Comparison of ENCODE assay signal across 19 cellular contexts in the genomic region with DNA sequence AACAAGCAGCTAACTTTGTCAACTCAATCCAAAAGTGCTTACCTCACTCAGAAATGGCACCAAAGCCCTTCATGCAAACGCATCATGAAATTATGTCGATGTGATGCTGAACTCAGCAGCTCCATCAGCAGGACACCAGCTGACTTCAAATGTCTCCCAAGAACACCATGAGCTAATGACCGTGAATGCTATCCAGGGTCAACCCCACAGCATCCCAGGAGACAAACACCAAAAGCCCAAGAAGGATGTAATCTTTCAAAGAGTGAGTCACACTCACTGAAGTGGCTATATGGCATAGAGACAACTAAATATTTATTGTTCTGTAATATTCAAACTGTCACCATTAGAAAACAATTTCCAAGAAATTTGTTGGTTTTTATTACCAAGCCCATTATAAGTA.
DNase-seq lines count a peak whose midpoint lies in the region; ATAC-seq and TF ChIP-seq lines count a peak whose summit lies in the region.
"Had no signal": no experiment of that assay in that cellular context is flagged by ENCODE, and none has a peak within 500 bp of the region (broad histone marks: within the 10 kb centered on the region; RNA-seq: fewer than 3 reads in every experiment).

No MANE protein-coding gene starts in this region.

- peaks cover 32% of the 10 kb centered on the region for H3K4me1 Mint-ChIP-seq in stimulated activated memory B cell treated with anti-CD40 and anti-IgM and Interleukin-4, amounts not matched to agents 10 μg/mL and 1 μg/mL and 100 μg/mL, for 72 hours
- no peaks in the 10 kb centered on the region for H3K4me1 Mint-ChIP-seq in WTC11
- H3K4me1 Mint-ChIP-seq: activated T-helper 17 cell treated with anti-CD3 and anti-CD28 coated beads, Interleukin-2, amount 50 U/mL, for 72 hours had no signal

- H3K9me3 Mint-ChIP-seq in stimulated activated memory B cell treated with anti-CD40 and anti-IgM and Interleukin-4, amounts not matched to agents 10 μg/mL and 1 μg/mL and 100 μg/mL, for 72 hours = peaks cover 8% of the 10 kb centered on the region
- H3K9me3 Mint-ChIP-seq in WTC11 = peaks cover 13% of the 10 kb centered on the region
- H3K9me3 Mint-ChIP-seq: T-helper 2 cell treated with Interferon-gamma antibody and Interleukin-4, amounts not matched to agents 5 μg/mL and 100 μg/mL, for 36 hours had no signal

- H3K4me3 Mint-ChIP-seq in stimulated activated memory B cell treated with anti-CD40 and anti-IgM and Interleukin-4, amounts not matched to agents 10 μg/mL and 1 μg/mL and 100 μg/mL, for 72 hours = no peak overlapping the region
- no peak overlapping the region for H3K4me3 Mint-ChIP-seq in WTC11
- H3K4me3 Mint-ChIP-seq: activated T-helper 17 cell treated with anti-CD3 and anti-CD28 coated beads, Interleukin-2, amount 50 U/mL, for 72 hours; T-helper 2 cell treated with Interferon-gamma antibody and Interleukin-4, amounts not matched to agents 5 μg/mL and 100 μg/mL, for 36 hours had no signal

- DNase-seq in AG20443 (ENCODE audit: low spot score) (peak; percentile 53), HT1080 (ENCODE audit: low read depth) (peak; percentile 14), astrocyte of the spinal cord (ENCODE audit: low read depth, low spot score) (peak; percentile 88), iris pigment epithelial cell (ENCODE audit: low read depth) (peak; percentile 54), dedifferentiated amniotic fluid mesenchymal stem cell (ENCODE audit: extremely low spot score) (no peak), WTC11 (ENCODE audit: low spot score) (no peak)
- DNase-seq: effector memory CD4-positive, alpha-beta T cell; HCEC 1CT; KG1; NCI-H1048; NCI-H2081 treated with DMSO at 0.1 percent for 48 hours; NCI-H524; stimulated activated naive CD8-positive, alpha-beta T cell treated with anti-CD3 and anti-CD28 coated beads, Interleukin-15, Interleukin-2, amounts not matched to agents 100 U/mL and 50 U/mL, for 24 hours had no signal

- H3K4me3 ChIP-seq in astrocyte of the spinal cord (ENCODE audit: low read depth, low read length) = no peak overlapping the region
- H3K4me3 ChIP-seq: SJSA1 had no signal

- no peaks in the 10 kb centered on the region for H3K27me3 Mint-ChIP-seq in stimulated activated memory B cell treated with anti-CD40 and anti-IgM and Interleukin-4, amounts not matched to agents 10 μg/mL and 1 μg/mL and 100 μg/mL, for 72 hours
- no peaks in the 10 kb centered on the region for H3K27me3 Mint-ChIP-seq in WTC11 (ENCODE audit: low read depth)

- H3K27ac Mint-ChIP-seq in stimulated activated memory B cell treated with anti-CD40 and anti-IgM and Interleukin-4, amounts not matched to agents 10 μg/mL and 1 μg/mL and 100 μg/mL, for 72 hours = no peak overlapping the region
- no peak overlapping the region for H3K27ac Mint-ChIP-seq in WTC11
- H3K27ac Mint-ChIP-seq: activated T-helper 17 cell treated with anti-CD3 and anti-CD28 coated beads, Interleukin-2, amount 50 U/mL, for 72 hours; T-helper 2 cell treated with Interferon-gamma antibody and Interleukin-4, amounts not matched to agents 5 μg/mL and 100 μg/mL, for 36 hours had no signal

- peaks cover 12% of the 10 kb centered on the region for H3K36me3 Mint-ChIP-seq in stimulated activated memory B cell treated with anti-CD40 and anti-IgM and Interleukin-4, amounts not matched to agents 10 μg/mL and 1 μg/mL and 100 μg/mL, for 72 hours
- H3K36me3 Mint-ChIP-seq in WTC11 = no peaks in the 10 kb centered on the region

- TF ChIP-seq CTCF in astrocyte of the spinal cord (IDR thresholded peaks at IDR 0.05; ENCODE audit: low read depth, low read length) (no peak), WTC11 (IDR thresholded peaks at IDR 0.05) (no peak)

- POLR2A ChIA-PET in WTC11 (lab: Charles Lee) = no interaction called here

- ATAC-seq in HG03045 (IDR thresholded peaks at IDR 0.05; ENCODE audit: unreplicated experiment) (no peak), WTC11 (no peak)
- no peak for ATAC-seq in stimulated activated memory B cell treated with anti-CD40 and anti-IgM and Interleukin-4, amounts not matched to agents 10 μg/mL and 1 μg/mL and 100 μg/mL, for 72 hours
- ATAC-seq: activated CD4-positive, CD25-positive, alpha-beta regulatory T cell treated with anti-CD3 and anti-CD28 coated beads, Interleukin-2, amount 50 U/mL, for 24 hours; activated T-helper 17 cell treated with anti-CD3 and anti-CD28 coated beads, Interleukin-2, amount 50 U/mL, for 72 hours; stimulated activated naive CD8-positive, alpha-beta T cell treated with anti-CD3 and anti-CD28 coated beads, Interleukin-15, Interleukin-2, amounts not matched to agents 100 U/mL and 50 U/mL, for 24 hours had no signal

- CTCF ChIA-PET in WTC11 (lab: Charles Lee) = no interaction called here

- in situ Hi-C loops in astrocyte of the spinal cord (cut with HindIII; ENCODE audit: low sequenced_read_pairs) = no loop called here

TF ChIP-seq in WTC11, 78 proteins besides CTCF, POLR2A, EP300 and RAD21:
- TF ChIP-seq NR3C1 (CRISPR knock-in tag; conservative IDR thresholded peaks at IDR 0.05; ENCODE audit: low read depth) (no peak), GABPB1 (CRISPR knock-in tag; IDR thresholded peaks at IDR 0.05) (no peak), SMAD3 (CRISPR knock-in tag; IDR thresholded peaks at IDR 0.05; ENCODE audit: borderline replicate concordance) (no peak)
- TF ChIP-seq, protein P1, sequence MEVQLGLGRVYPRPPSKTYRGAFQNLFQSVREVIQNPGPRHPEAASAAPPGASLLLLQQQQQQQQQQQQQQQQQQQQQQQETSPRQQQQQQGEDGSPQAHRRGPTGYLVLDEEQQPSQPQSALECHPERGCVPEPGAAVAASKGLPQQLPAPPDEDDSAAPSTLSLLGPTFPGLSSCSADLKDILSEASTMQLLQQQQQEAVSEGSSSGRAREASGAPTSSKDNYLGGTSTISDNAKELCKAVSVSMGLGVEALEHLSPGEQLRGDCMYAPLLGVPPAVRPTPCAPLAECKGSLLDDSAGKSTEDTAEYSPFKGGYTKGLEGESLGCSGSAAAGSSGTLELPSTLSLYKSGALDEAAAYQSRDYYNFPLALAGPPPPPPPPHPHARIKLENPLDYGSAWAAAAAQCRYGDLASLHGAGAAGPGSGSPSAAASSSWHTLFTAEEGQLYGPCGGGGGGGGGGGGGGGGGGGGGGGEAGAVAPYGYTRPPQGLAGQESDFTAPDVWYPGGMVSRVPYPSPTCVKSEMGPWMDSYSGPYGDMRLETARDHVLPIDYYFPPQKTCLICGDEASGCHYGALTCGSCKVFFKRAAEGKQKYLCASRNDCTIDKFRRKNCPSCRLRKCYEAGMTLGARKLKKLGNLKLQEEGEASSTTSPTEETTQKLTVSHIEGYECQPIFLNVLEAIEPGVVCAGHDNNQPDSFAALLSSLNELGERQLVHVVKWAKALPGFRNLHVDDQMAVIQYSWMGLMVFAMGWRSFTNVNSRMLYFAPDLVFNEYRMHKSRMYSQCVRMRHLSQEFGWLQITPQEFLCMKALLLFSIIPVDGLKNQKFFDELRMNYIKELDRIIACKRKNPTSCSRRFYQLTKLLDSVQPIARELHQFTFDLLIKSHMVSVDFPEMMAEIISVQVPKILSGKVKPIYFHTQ (CRISPR knock-in tag; IDR thresholded peaks at IDR 0.05) = no peak
- TF ChIP-seq, protein P2, sequence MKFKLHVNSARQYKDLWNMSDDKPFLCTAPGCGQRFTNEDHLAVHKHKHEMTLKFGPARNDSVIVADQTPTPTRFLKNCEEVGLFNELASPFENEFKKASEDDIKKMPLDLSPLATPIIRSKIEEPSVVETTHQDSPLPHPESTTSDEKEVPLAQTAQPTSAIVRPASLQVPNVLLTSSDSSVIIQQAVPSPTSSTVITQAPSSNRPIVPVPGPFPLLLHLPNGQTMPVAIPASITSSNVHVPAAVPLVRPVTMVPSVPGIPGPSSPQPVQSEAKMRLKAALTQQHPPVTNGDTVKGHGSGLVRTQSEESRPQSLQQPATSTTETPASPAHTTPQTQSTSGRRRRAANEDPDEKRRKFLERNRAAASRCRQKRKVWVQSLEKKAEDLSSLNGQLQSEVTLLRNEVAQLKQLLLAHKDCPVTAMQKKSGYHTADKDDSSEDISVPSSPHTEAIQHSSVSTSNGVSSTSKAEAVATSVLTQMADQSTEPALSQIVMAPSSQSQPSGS (CRISPR knock-in tag; IDR thresholded peaks at IDR 0.05; ENCODE audit: borderline replicate concordance, low read depth) = no peak
- TF ChIP-seq, protein P3, sequence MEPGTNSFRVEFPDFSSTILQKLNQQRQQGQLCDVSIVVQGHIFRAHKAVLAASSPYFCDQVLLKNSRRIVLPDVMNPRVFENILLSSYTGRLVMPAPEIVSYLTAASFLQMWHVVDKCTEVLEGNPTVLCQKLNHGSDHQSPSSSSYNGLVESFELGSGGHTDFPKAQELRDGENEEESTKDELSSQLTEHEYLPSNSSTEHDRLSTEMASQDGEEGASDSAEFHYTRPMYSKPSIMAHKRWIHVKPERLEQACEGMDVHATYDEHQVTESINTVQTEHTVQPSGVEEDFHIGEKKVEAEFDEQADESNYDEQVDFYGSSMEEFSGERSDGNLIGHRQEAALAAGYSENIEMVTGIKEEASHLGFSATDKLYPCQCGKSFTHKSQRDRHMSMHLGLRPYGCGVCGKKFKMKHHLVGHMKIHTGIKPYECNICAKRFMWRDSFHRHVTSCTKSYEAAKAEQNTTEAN (CRISPR knock-in tag; IDR thresholded peaks at IDR 0.05) = no peak

Comparison
In these comparisons a context has a peak if more than half of its experiments do, and no peak if none do; other contexts are left out.
1. DNase-seq: peak in AG20443 (single experiment), HT1080 (single experiment), astrocyte of the spinal cord (single experiment) and iris pigment epithelial cell (single experiment); none in dedifferentiated amniotic fluid mesenchymal stem cell (single experiment) and WTC11 (single experiment).